1 cellular context compared by ENCODE assay signal in genomic region chr11:60906132-60906972, GRCh38.
TF ChIP-seq lines count a peak whose summit lies in the region.

Gene PRPF19, minus strand, starts transcription at chr11:60906585. Its CDS starts 203 bp downstream, at chr11:60906382.

TF ChIP-seq in K562, 482 proteins besides CTCF, POLR2A, EP300 and RAD21 (continued from another document and continues in another):
- TF ChIP-seq, protein P1, sequence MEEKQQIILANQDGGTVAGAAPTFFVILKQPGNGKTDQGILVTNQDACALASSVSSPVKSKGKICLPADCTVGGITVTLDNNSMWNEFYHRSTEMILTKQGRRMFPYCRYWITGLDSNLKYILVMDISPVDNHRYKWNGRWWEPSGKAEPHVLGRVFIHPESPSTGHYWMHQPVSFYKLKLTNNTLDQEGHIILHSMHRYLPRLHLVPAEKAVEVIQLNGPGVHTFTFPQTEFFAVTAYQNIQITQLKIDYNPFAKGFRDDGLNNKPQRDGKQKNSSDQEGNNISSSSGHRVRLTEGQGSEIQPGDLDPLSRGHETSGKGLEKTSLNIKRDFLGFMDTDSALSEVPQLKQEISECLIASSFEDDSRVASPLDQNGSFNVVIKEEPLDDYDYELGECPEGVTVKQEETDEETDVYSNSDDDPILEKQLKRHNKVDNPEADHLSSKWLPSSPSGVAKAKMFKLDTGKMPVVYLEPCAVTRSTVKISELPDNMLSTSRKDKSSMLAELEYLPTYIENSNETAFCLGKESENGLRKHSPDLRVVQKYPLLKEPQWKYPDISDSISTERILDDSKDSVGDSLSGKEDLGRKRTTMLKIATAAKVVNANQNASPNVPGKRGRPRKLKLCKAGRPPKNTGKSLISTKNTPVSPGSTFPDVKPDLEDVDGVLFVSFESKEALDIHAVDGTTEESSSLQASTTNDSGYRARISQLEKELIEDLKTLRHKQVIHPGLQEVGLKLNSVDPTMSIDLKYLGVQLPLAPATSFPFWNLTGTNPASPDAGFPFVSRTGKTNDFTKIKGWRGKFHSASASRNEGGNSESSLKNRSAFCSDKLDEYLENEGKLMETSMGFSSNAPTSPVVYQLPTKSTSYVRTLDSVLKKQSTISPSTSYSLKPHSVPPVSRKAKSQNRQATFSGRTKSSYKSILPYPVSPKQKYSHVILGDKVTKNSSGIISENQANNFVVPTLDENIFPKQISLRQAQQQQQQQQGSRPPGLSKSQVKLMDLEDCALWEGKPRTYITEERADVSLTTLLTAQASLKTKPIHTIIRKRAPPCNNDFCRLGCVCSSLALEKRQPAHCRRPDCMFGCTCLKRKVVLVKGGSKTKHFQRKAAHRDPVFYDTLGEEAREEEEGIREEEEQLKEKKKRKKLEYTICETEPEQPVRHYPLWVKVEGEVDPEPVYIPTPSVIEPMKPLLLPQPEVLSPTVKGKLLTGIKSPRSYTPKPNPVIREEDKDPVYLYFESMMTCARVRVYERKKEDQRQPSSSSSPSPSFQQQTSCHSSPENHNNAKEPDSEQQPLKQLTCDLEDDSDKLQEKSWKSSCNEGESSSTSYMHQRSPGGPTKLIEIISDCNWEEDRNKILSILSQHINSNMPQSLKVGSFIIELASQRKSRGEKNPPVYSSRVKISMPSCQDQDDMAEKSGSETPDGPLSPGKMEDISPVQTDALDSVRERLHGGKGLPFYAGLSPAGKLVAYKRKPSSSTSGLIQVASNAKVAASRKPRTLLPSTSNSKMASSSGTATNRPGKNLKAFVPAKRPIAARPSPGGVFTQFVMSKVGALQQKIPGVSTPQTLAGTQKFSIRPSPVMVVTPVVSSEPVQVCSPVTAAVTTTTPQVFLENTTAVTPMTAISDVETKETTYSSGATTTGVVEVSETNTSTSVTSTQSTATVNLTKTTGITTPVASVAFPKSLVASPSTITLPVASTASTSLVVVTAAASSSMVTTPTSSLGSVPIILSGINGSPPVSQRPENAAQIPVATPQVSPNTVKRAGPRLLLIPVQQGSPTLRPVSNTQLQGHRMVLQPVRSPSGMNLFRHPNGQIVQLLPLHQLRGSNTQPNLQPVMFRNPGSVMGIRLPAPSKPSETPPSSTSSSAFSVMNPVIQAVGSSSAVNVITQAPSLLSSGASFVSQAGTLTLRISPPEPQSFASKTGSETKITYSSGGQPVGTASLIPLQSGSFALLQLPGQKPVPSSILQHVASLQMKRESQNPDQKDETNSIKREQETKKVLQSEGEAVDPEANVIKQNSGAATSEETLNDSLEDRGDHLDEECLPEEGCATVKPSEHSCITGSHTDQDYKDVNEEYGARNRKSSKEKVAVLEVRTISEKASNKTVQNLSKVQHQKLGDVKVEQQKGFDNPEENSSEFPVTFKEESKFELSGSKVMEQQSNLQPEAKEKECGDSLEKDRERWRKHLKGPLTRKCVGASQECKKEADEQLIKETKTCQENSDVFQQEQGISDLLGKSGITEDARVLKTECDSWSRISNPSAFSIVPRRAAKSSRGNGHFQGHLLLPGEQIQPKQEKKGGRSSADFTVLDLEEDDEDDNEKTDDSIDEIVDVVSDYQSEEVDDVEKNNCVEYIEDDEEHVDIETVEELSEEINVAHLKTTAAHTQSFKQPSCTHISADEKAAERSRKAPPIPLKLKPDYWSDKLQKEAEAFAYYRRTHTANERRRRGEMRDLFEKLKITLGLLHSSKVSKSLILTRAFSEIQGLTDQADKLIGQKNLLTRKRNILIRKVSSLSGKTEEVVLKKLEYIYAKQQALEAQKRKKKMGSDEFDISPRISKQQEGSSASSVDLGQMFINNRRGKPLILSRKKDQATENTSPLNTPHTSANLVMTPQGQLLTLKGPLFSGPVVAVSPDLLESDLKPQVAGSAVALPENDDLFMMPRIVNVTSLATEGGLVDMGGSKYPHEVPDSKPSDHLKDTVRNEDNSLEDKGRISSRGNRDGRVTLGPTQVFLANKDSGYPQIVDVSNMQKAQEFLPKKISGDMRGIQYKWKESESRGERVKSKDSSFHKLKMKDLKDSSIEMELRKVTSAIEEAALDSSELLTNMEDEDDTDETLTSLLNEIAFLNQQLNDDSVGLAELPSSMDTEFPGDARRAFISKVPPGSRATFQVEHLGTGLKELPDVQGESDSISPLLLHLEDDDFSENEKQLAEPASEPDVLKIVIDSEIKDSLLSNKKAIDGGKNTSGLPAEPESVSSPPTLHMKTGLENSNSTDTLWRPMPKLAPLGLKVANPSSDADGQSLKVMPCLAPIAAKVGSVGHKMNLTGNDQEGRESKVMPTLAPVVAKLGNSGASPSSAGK (IDR thresholded peaks at IDR 0.05): peak; percentile 59
- TF ChIP-seq XRCC5 (IDR thresholded peaks at IDR 0.05; ENCODE audit: low read depth, low read length) (0 out of 2 replicates have a peak, but pooled peaks have one; percentile 59), JUN (IDR thresholded peaks at IDR 0.05; ENCODE audit: borderline replicate concordance, low read depth, low read length) (no peak), JUN (CRISPR knock-in tag; IDR thresholded peaks at IDR 0.05; ENCODE audit: borderline replicate concordance) (no peak), ZKSCAN3 (CRISPR knock-in tag; IDR thresholded peaks at IDR 0.05) (no peak), CXXC5 (CRISPR knock-in tag; IDR thresholded peaks at IDR 0.05) (peak; percentile 68), TAF9B (IDR thresholded peaks at IDR 0.05; ENCODE audit: partially characterized antibody) (peak; percentile 80), TSHZ1 (CRISPR knock-in tag; IDR thresholded peaks at IDR 0.05) (no peak), GATAD2B (IDR thresholded peaks at IDR 0.05; ENCODE audit: borderline replicate concordance) (no peak), TSC22D4 (tag; IDR thresholded peaks at IDR 0.05) (no peak), SNIP1 (IDR thresholded peaks at IDR 0.05; ENCODE audit: low read depth) (no peak), HMG20A (CRISPR knock-in tag; conservative IDR thresholded peaks at IDR 0.05) (no peak), ZNF274 (IDR thresholded peaks at IDR 0.05; ENCODE audit: borderline replicate concordance, low read depth, low read length) (no peak), EHMT2 (IDR thresholded peaks at IDR 0.05) (no peak), TFAM (CRISPR knock-in tag; conservative IDR thresholded peaks at IDR 0.05) (no peak), GTF2F1 (IDR thresholded peaks at IDR 0.05; ENCODE audit: low read depth, low read length) (no peak), NONO (IDR thresholded peaks at IDR 0.05; ENCODE audit: low read depth in 2 of 2, low read length in 1 of 2) (peak in 1 of 2 experiments; percentile 52; a peak in 1 of 4 replicates), CUX1 (CRISPR knock-in tag; IDR thresholded peaks at IDR 0.05) (no peak), ZNF408 (CRISPR knock-in tag; IDR thresholded peaks at IDR 0.05; ENCODE audit: low read depth) (no peak), ZC3H11A (IDR thresholded peaks at IDR 0.05; ENCODE audit: low read depth, low read length) (no peak), ZNF584 (CRISPR knock-in tag; IDR thresholded peaks at IDR 0.05; ENCODE audit: low read depth) (no peak), KLF10 (CRISPR knock-in tag; IDR thresholded peaks at IDR 0.05) (no peak), ZNF655 (CRISPR knock-in tag; IDR thresholded peaks at IDR 0.05) (no peak), ZNF121 (CRISPR knock-in tag; conservative IDR thresholded peaks at IDR 0.05) (no peak), EP400 (IDR thresholded peaks at IDR 0.05) (peak; percentile 95), NR2C2 (CRISPR knock-in tag; IDR thresholded peaks at IDR 0.05) (peak; percentile 34; the same call in 1 of the 2 replicates), NR2C2 (tag; IDR thresholded peaks at IDR 0.05) (peak; percentile 44; the same call in 1 of the 2 replicates)
- TF ChIP-seq, protein P2, sequence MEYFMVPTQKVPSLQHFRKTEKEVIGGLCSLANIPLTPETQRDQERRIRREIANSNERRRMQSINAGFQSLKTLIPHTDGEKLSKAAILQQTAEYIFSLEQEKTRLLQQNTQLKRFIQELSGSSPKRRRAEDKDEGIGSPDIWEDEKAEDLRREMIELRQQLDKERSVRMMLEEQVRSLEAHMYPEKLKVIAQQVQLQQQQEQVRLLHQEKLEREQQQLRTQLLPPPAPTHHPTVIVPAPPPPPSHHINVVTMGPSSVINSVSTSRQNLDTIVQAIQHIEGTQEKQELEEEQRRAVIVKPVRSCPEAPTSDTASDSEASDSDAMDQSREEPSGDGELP (CRISPR knock-in tag; IDR thresholded peaks at IDR 0.05; ENCODE audit: borderline replicate concordance): peak; percentile 87
- TF ChIP-seq, protein P3, sequence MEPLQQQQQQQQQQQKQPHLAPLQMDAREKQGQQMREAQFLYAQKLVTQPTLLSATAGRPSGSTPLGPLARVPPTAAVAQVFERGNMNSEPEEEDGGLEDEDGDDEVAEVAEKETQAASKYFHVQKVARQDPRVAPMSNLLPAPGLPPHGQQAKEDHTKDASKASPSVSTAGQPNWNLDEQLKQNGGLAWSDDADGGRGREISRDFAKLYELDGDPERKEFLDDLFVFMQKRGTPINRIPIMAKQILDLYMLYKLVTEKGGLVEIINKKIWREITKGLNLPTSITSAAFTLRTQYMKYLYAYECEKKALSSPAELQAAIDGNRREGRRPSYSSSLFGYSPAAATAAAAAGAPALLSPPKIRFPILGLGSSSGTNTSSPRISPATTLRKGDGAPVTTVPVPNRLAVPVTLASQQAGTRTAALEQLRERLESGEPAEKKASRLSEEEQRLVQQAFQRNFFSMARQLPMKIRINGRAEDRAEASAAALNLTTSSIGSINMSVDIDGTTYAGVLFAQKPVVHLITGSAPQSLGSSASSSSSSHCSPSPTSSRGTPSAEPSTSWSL (CRISPR knock-in tag; IDR thresholded peaks at IDR 0.05; ENCODE audit: borderline replicate concordance): no peak
- TF ChIP-seq, protein P4, sequence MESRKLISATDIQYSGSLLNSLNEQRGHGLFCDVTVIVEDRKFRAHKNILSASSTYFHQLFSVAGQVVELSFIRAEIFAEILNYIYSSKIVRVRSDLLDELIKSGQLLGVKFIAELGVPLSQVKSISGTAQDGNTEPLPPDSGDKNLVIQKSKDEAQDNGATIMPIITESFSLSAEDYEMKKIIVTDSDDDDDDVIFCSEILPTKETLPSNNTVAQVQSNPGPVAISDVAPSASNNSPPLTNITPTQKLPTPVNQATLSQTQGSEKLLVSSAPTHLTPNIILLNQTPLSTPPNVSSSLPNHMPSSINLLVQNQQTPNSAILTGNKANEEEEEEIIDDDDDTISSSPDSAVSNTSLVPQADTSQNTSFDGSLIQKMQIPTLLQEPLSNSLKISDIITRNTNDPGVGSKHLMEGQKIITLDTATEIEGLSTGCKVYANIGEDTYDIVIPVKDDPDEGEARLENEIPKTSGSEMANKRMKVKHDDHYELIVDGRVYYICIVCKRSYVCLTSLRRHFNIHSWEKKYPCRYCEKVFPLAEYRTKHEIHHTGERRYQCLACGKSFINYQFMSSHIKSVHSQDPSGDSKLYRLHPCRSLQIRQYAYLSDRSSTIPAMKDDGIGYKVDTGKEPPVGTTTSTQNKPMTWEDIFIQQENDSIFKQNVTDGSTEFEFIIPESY (CRISPR knock-in tag; IDR thresholded peaks at IDR 0.05): peak; percentile 73
